Comparison of ENCODE assay signal across 8 cellular contexts in the genomic region with DNA sequence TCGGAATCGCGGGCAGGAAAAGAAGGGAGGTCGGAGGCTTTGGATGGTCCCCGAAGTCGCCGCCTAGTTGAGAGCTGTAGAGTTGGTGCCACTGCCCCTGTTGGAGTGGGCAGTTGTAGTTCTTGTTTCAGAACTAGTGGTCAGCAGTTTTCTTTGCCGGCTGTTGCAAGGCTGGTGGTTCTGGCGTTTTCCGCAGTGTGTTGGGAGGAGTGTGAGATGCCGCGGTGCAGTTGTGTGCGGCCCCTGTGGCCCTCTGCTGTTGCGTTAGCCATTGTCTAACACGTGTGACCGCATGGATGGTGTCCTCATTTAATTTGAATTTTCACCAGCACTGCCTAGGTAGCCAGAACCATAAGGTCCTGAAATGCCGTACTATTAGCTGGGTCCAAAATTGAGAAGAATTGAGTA. TPM values are rescaled to one million over a fixed set of nuclear protein-coding genes. Genes with fewer than 3 reads are reported as not detected.
A peak's percentile ranks its signal among the peaks of the same experiment; 100 is the strongest.
DNase-seq lines count a peak whose midpoint lies in the region; ATAC-seq and TF ChIP-seq lines count a peak whose summit lies in the region.

No MANE protein-coding gene starts in this region.

- no peaks in the 10 kb centered on the region for H3F3A ChIP-seq in neural cell (ENCODE audit: insufficient read depth, low read length, poor library complexity, severe bottlenecking)

- H4K20me1 ChIP-seq in neural cell (ENCODE audit: insufficient read depth) = peaks cover 11% of the 10 kb centered on the region

- peak overlapping the region; percentile 87 for H3K27ac ChIP-seq in neural cell (ENCODE audit: low read length)

- no peaks in the 10 kb centered on the region for H3K36me3 ChIP-seq in neural cell (ENCODE audit: insufficient read depth, low read length)

- no peak for TF ChIP-seq CTCF in epithelial cell of proximal tubule (conservative IDR thresholded peaks at IDR 0.05; ENCODE audit: low read depth, low read length)
- no peak for TF ChIP-seq CTCF in neural cell (IDR thresholded peaks at IDR 0.05; ENCODE audit: poor library complexity, severe bottlenecking)

- no peaks in the 10 kb centered on the region for H3K9me3 ChIP-seq in neural cell (ENCODE audit: low read length)

- H3K79me2 ChIP-seq in neural cell (replicated peaks; ENCODE audit: insufficient read depth, low read length) = peaks cover 59% of the 10 kb centered on the region

- no peak overlapping the region for H2AFZ ChIP-seq in neural cell (ENCODE audit: low read depth, low read length)

- no peak for TF ChIP-seq EP300 in neural cell (conservative IDR thresholded peaks at IDR 0.05; ENCODE audit: poor library complexity, severe bottlenecking)

- H3K27me3 ChIP-seq in neural cell (ENCODE audit: insufficient read depth, low read depth, low read length) = no peaks in the 10 kb centered on the region

- no peak for TF ChIP-seq RAD21 in neural cell (conservative IDR thresholded peaks at IDR 0.05)

- H3K4me3 ChIP-seq in epithelial cell of proximal tubule (ENCODE audit: low read depth, low read length) = peak overlapping the region; percentile 98
- H3K4me3 ChIP-seq in neural cell (ENCODE audit: low read length) = peak overlapping the region; percentile 99

- peak overlapping the region; percentile 89 for H3K4me2 ChIP-seq in neural cell (ENCODE audit: low read length)

- peak overlapping the region; percentile 96 for H3K9ac ChIP-seq in neural cell (ENCODE audit: low read length)

- peak; percentile 45 for DNase-seq in EH (ENCODE audit: low read depth)
- DNase-seq in RKO (ENCODE audit: low spot score) = peak; percentile 42
- no peak for DNase-seq in epithelial cell of proximal tubule (ENCODE audit: low read depth)
- no peak for DNase-seq in activated CD4-positive, CD25-positive, alpha-beta regulatory T cell (lab: John Stamatoyannopoulos, UW)
- no peak for DNase-seq in NOMO-1 (lab: John Stamatoyannopoulos, UW; ENCODE audit: unreplicated experiment in 2 of 2)

- H3K9me2 ChIP-seq in neural cell (ENCODE audit: insufficient read depth, low read length) = no peaks in the 10 kb centered on the region

- ATAC-seq in GM21447 (IDR thresholded peaks at IDR 0.05; ENCODE audit: unreplicated experiment) (no peak), GM19324 (IDR thresholded peaks at IDR 0.05; ENCODE audit: low FRiP score, unreplicated experiment) (no peak)

TF ChIP-seq in neural cell, 6 proteins besides CTCF, POLR2A, EP300 and RAD21:
- TF ChIP-seq POLR2AphosphoS5 (IDR thresholded peaks at IDR 0.05) (no peak), MXI1 (conservative IDR thresholded peaks at IDR 0.05; ENCODE audit: poor library complexity, severe bottlenecking) (no peak), TAF1 (IDR thresholded peaks at IDR 0.05; ENCODE audit: low read depth) (no peak)
- TF ChIP-seq, protein P1, sequence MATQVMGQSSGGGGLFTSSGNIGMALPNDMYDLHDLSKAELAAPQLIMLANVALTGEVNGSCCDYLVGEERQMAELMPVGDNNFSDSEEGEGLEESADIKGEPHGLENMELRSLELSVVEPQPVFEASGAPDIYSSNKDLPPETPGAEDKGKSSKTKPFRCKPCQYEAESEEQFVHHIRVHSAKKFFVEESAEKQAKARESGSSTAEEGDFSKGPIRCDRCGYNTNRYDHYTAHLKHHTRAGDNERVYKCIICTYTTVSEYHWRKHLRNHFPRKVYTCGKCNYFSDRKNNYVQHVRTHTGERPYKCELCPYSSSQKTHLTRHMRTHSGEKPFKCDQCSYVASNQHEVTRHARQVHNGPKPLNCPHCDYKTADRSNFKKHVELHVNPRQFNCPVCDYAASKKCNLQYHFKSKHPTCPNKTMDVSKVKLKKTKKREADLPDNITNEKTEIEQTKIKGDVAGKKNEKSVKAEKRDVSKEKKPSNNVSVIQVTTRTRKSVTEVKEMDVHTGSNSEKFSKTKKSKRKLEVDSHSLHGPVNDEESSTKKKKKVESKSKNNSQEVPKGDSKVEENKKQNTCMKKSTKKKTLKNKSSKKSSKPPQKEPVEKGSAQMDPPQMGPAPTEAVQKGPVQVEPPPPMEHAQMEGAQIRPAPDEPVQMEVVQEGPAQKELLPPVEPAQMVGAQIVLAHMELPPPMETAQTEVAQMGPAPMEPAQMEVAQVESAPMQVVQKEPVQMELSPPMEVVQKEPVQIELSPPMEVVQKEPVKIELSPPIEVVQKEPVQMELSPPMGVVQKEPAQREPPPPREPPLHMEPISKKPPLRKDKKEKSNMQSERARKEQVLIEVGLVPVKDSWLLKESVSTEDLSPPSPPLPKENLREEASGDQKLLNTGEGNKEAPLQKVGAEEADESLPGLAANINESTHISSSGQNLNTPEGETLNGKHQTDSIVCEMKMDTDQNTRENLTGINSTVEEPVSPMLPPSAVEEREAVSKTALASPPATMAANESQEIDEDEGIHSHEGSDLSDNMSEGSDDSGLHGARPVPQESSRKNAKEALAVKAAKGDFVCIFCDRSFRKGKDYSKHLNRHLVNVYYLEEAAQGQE (IDR thresholded peaks at IDR 0.05; ENCODE audit: borderline replicate concordance) = no peak
TF ChIP-seq in neural cell: peak in this region for 0.

RNA-seq across cellular contexts. Expression of a gene that starts 1.4 kb away (rescaled TPM):
- total RNA-seq in epithelial cell of proximal tubule = 303 and 476 TPM in 2 replicates
- 168 and 202 TPM in 2 replicates for polyA plus RNA-seq in neural cell
- polyA minus RNA-seq in neural cell = 152 and 156 TPM in 2 replicates

RNA-seq across cellular contexts. Expression of a gene that starts 19.2 kb away (rescaled TPM):
- total RNA-seq in epithelial cell of proximal tubule = 23.8 and 27.6 TPM in 2 replicates
- 32.8 and 37.5 TPM in 2 replicates for polyA plus RNA-seq in neural cell
- polyA minus RNA-seq in neural cell = 12.3 and 12.7 TPM in 2 replicates

RNA-seq across cellular contexts. Expression of a gene that starts 25.2 kb away (rescaled TPM):
- 130 and 142 TPM in 2 replicates for total RNA-seq in epithelial cell of proximal tubule
- polyA plus RNA-seq in neural cell = 168 and 178 TPM in 2 replicates
- 39.2 and 54.3 TPM in 2 replicates for polyA minus RNA-seq in neural cell

RNA-seq across cellular contexts. Expression of a gene that starts 56.2 kb away (rescaled TPM):
- 242 and 269 TPM in 2 replicates for total RNA-seq in epithelial cell of proximal tubule
- polyA plus RNA-seq in neural cell = 502 and 527 TPM in 2 replicates
- 186 and 206 TPM in 2 replicates for polyA minus RNA-seq in neural cell

Comparison
In these comparisons a context has a peak if more than half of its experiments do, and no peak if none do; other contexts are left out.
1. DNase-seq: peak in EH (single experiment) and RKO (single experiment); none in epithelial cell of proximal tubule (single experiment), activated CD4-positive, CD25-positive, alpha-beta regulatory T cell (0 of 4) and NOMO-1 (0 of 2).